6 cellular contexts compared by ENCODE assay signal in genomic region chr5:40788941-40789340, GRCh38. TPM values are rescaled to one million over a fixed set of nuclear protein-coding genes. Genes with fewer than 3 reads are reported as not detected.
DNase-seq lines count a peak whose midpoint lies in the region; ATAC-seq, FAIRE-seq and TF ChIP-seq lines count a peak whose summit lies in the region.
"Not testable (repeated sequence)": the region's sequence is repeated elsewhere in the genome, so short reads cannot be mapped to it uniquely, and the experiment has no call there.

No MANE protein-coding gene starts in this region.

- not testable (repeated sequence) for H3K9ac ChIP-seq in endodermal cell (ENCODE audit: extremely low read depth, low read length, poor library complexity, severe bottlenecking); HepG2 (ENCODE audit: insufficient read depth, low read depth, low read length)

- TF ChIP-seq POLR2A in HepG2 (IDR thresholded peaks at IDR 0.05; ENCODE audit: insufficient read depth in 1 of 2, low read depth in 2 of 2, low read length in 2 of 2), result not testable (repeated sequence)

- FAIRE-seq in HepG2 (lab: Jason Lieb, UNC), result not testable (repeated sequence)

- not testable (repeated sequence) for H3K9me3 Mint-ChIP-seq in chondrocyte (ENCODE audit: low read depth)
- H3K9me3 Mint-ChIP-seq in endodermal cell, result peaks cover 11% of the 10 kb centered on the region
- peaks cover 10% of the 10 kb centered on the region for H3K9me3 Mint-ChIP-seq in progenitor cell of endocrine pancreas (ENCODE audit: low read depth)

- DNase-seq in chondrocyte (ENCODE audit: low spot score); endodermal cell; HepG2 (ENCODE audit: low spot score); progenitor cell of endocrine pancreas (ENCODE audit: low spot score, unreplicated experiment): not testable (repeated sequence)

- not testable (repeated sequence) for H2AFZ ChIP-seq in HepG2 (ENCODE audit: low read length)

- 94 to 100% methylated on average over 3 to 5 of the region's 5 CpGs for WGBS in endodermal cell (ENCODE audit: insufficient coverage in 1 of 2, insufficient read length in 1 of 2), 2 experiments
- whole genome bisulfite sequencing in HepG2 (ENCODE audit: low lambda C conversion rate), result 95% methylated on average over 5 of the region's 5 CpGs

- not testable (repeated sequence) for H3K27me3 ChIP-seq in endodermal cell (ENCODE audit: control insufficient read depth, insufficient read depth, low read length, poor library complexity, severe bottlenecking); HepG2 (ENCODE audit: control insufficient read depth in 1 of 2, insufficient read depth in 2 of 2, low read length in 2 of 2); neutrophil

- intact Hi-C loops in HepG2 (cut with micrococcal nuclease; ENCODE audit: unreplicated experiment), result loop anchor here (10.0 kb wide), 1 partner anchor 1714 kb away; the partner anchor contains the start of gene RICTOR

- not testable (repeated sequence) for H4K20me1 ChIP-seq in HepG2 (ENCODE audit: insufficient read depth, low read length)

- not testable (repeated sequence) for H3K4me3 Mint-ChIP-seq in chondrocyte (ENCODE audit: unreplicated experiment); endodermal cell; progenitor cell of endocrine pancreas (ENCODE audit: low read depth)

- H3K4me3 ChIP-seq in HEK293 (ENCODE audit: low read depth, low read length); endodermal cell (ENCODE audit: low read length); HepG2 (replicated peaks in 1 of 3; ENCODE audit: insufficient read depth in 1 of 3, low read depth in 2 of 3, low read length in 3 of 3); neutrophil (ENCODE audit: low read depth in 1 of 2, low read length in 1 of 2): not testable (repeated sequence)

- TF ChIP-seq RAD21 in HepG2 (CRISPR knock-in tag; IDR thresholded peaks at IDR 0.05), result not testable (repeated sequence)

- H3K36me3 ChIP-seq in HEK293 (ENCODE audit: control insufficient read depth in 2 of 2, insufficient read depth in 1 of 2, low read length in 2 of 2), result peaks cover 0 to 11% of the 10 kb centered on the region in 2 experiments; a peak in 1 of 3 replicates
- not testable (repeated sequence) for H3K36me3 ChIP-seq in endodermal cell (ENCODE audit: control insufficient read depth, insufficient read depth, low read length); HepG2 (replicated peaks in 1 of 2; ENCODE audit: control insufficient read depth in 1 of 2, insufficient read depth in 2 of 2, low read length in 2 of 2); neutrophil

- H3K36me3 Mint-ChIP-seq in chondrocyte (ENCODE audit: low read depth), result not testable (repeated sequence)
- H3K36me3 Mint-ChIP-seq in endodermal cell (ENCODE audit: low read depth), result peaks cover 29% of the 10 kb centered on the region
- peaks cover 23% of the 10 kb centered on the region for H3K36me3 Mint-ChIP-seq in progenitor cell of endocrine pancreas (ENCODE audit: insufficient read depth)

- not testable (repeated sequence) for ATAC-seq in HepG2

- BruUV-seq in HepG2 (replicated peaks; lab: Mats Ljungman, UMichigan), result not testable (repeated sequence)

- H3K27ac ChIP-seq in HEK293 (ENCODE audit: extremely low read depth, low read depth, low read length); endodermal cell (ENCODE audit: low read depth, low read length); HepG2 (ENCODE audit: extremely low read length, insufficient read depth, low read length): not testable (repeated sequence)
- H3K27ac ChIP-seq in neutrophil, result peak overlapping the region; percentile 68

- peaks cover 95% of the 10 kb centered on the region for H3K79me2 ChIP-seq in HepG2 (ENCODE audit: insufficient read depth, low read length)

- not testable (repeated sequence) for TF ChIP-seq EP300 in HepG2 (IDR thresholded peaks at IDR 0.05; ENCODE audit: low read depth in 2 of 2, low read length in 2 of 2); HepG2 (CRISPR knock-in tag; IDR thresholded peaks at IDR 0.05; ENCODE audit: borderline replicate concordance)

- POLR2A ChIA-PET in HEK293 (lab: Yijun Ruan, JAX); HepG2 (lab: Yijun Ruan, JAX): not testable (repeated sequence)

- not testable (repeated sequence) for H3K4me2 ChIP-seq in HepG2 (ENCODE audit: low read depth, low read length)

- peaks cover 34% of the 10 kb centered on the region for H3K4me1 Mint-ChIP-seq in chondrocyte (ENCODE audit: low read depth)
- H3K4me1 Mint-ChIP-seq in endodermal cell, result peaks cover 14% of the 10 kb centered on the region
- H3K4me1 Mint-ChIP-seq in progenitor cell of endocrine pancreas (ENCODE audit: low read depth), result peaks cover 29% of the 10 kb centered on the region

- not testable (repeated sequence) for TF ChIP-seq CTCF in HEK293 (tag by site-specific recombination; IDR thresholded peaks at IDR 0.05); chondrocyte (IDR thresholded peaks at IDR 0.05); endodermal cell (conservative IDR thresholded peaks at IDR 0.05); HepG2 (CRISPR knock-in tag; IDR thresholded peaks at IDR 0.05); neutrophil (IDR thresholded peaks at IDR 0.05); progenitor cell of endocrine pancreas (IDR thresholded peaks at IDR 0.05; ENCODE audit: unreplicated experiment)

- H3K27ac Mint-ChIP-seq in chondrocyte (ENCODE audit: unreplicated experiment) (peak overlapping the region; percentile 36), endodermal cell (peak overlapping the region; percentile 18), progenitor cell of endocrine pancreas (peak overlapping the region; percentile 52)

- in situ Hi-C loops in HepG2 (cut with HindIII; ENCODE audit: extremely low pct_ligation_motif_present, low pct_unique_long_range_greater_than_20kb), result not testable (repeated sequence)

- H3K4me1 ChIP-seq in HEK293 (ENCODE audit: control insufficient read depth, insufficient read depth, low read length) (peaks cover 11% of the 10 kb centered on the region), HepG2 (ENCODE audit: insufficient read depth, low read length) (peaks cover 94% of the 10 kb centered on the region), neutrophil (ENCODE audit: control insufficient read depth in 1 of 2, insufficient read depth in 1 of 2, low read depth in 1 of 2, low read length in 1 of 2) (peaks cover 49 to 66% of the 10 kb centered on the region in 2 experiments)
- not testable (repeated sequence) for H3K4me1 ChIP-seq in endodermal cell (ENCODE audit: control insufficient read depth, insufficient read depth, low read length)

- CTCF ChIA-PET in HEK293 (lab: Yijun Ruan, JAX); HepG2 (lab: Yijun Ruan, JAX; ENCODE audit: low intra/inter-chr PET ratio, low total read pairs): not testable (repeated sequence)

- H3K9me3 ChIP-seq in HEK293 (ENCODE audit: control insufficient read depth, insufficient read depth, low read depth, low read length); HepG2 (ENCODE audit: low read length); neutrophil: not testable (repeated sequence)
- H3K9me3 ChIP-seq in endodermal cell (ENCODE audit: control insufficient read depth, low read length), result peaks cover 15% of the 10 kb centered on the region

- not testable (repeated sequence) for H3K27me3 Mint-ChIP-seq in chondrocyte (ENCODE audit: low read depth); endodermal cell (ENCODE audit: insufficient read depth); progenitor cell of endocrine pancreas

RNA-seq across cellular contexts. Expression of gene PRKAA1, which starts 9.2 kb away (rescaled TPM):
- total RNA-seq in chondrocyte (67.8 to 71.3 TPM (median 70.8 TPM) in 3 replicates), endodermal cell (10 to 100 TPM; 47.7 to 50.4 TPM), HepG2 (2016; rRNA removed; fragmentation: Illumina TruSeq; extraction: Trizol) (58.0 and 78.7 TPM in 2 replicates), progenitor cell of endocrine pancreas (75.1 and 79.5 TPM in 2 replicates)
- polyA plus RNA-seq in endodermal cell (2013, experiment 1 of 2), result 28.2 TPM
- polyA plus RNA-seq in endodermal cell (2013, experiment 2 of 2), result 28.5 TPM
- total RNA-seq in HepG2 (2016; cell fraction: cytosol; rRNA removed; fragmentation: Illumina TruSeq; extraction: Trizol; ENCODE audit: low read depth), result 31.0 and 34.0 TPM in 2 replicates
- 56.3 and 76.7 TPM in 2 replicates for total RNA-seq in HepG2 (2016; cell fraction: insoluble cytoplasmic fraction; rRNA removed; fragmentation: Illumina TruSeq; extraction: Trizol)
- total RNA-seq in HepG2 (2016; cell fraction: membrane; rRNA removed; fragmentation: Illumina TruSeq; extraction: Trizol), result 28.2 and 36.2 TPM in 2 replicates
- total RNA-seq in HepG2 (2016; cell fraction: nucleus; rRNA removed; fragmentation: Illumina TruSeq; extraction: Trizol), result 48.6 and 60.5 TPM in 2 replicates
- 29.0 and 36.6 TPM in 2 replicates for polyA plus RNA-seq in HepG2 (2011; rRNA removed)
- polyA plus RNA-seq in HepG2 (2011; cell fraction: cytosol; rRNA removed), result 10.5 and 18.5 TPM in 2 replicates
- 38.2 and 50.6 TPM in 2 replicates for polyA plus RNA-seq in HepG2 (2011; cell fraction: nucleus; rRNA removed)
- polyA plus RNA-seq in HepG2 (2012), result 39.5 and 51.9 TPM in 2 replicates
- 1.4 and 1.5 TPM in 2 replicates for polyA plus RNA-seq in HepG2 (2016; cell fraction: cytosol; fragmentation: Illumina TruSeq; extraction: Trizol; ENCODE audit: low read depth)
- polyA plus RNA-seq in HepG2 (2016; cell fraction: insoluble cytoplasmic fraction; fragmentation: Illumina TruSeq; extraction: Trizol; ENCODE audit: low read depth), result 32.4 and 34.1 TPM in 2 replicates
- 3.2 and 4.1 TPM in 2 replicates for polyA plus RNA-seq in HepG2 (2016; cell fraction: membrane; fragmentation: Illumina TruSeq; extraction: Trizol; ENCODE audit: low read depth)
- 61.0 and 74.0 TPM in 2 replicates for polyA plus RNA-seq in HepG2 (2016; cell fraction: nucleus; fragmentation: Illumina TruSeq; extraction: Trizol; ENCODE audit: insufficient read depth, low read depth)
- polyA minus RNA-seq in HepG2 (2011; rRNA and poly(A)+ RNA removed; ENCODE audit: low replicate concordance), result 12.8 and 19.6 TPM in 2 replicates
- polyA minus RNA-seq in HepG2 (2011; cell fraction: cytosol; rRNA and poly(A)+ RNA removed), result 42.8 and 49.6 TPM in 2 replicates
- 88.8 and 97.3 TPM in 2 replicates for polyA minus RNA-seq in HepG2 (2011; cell fraction: nucleus; rRNA and poly(A)+ RNA removed)

RNA-seq across cellular contexts. Expression of gene TTC33, which starts 33.2 kb away (rescaled TPM):
- 14.3 to 17.3 TPM (median 15.0 TPM) in 3 replicates for total RNA-seq in chondrocyte
- total RNA-seq in endodermal cell, result 10 to 100 TPM; 13.5 to 19.3 TPM
- polyA plus RNA-seq in endodermal cell (2013, experiment 1 of 2), result 18.9 TPM
- polyA plus RNA-seq in endodermal cell (2013, experiment 2 of 2), result 17.8 TPM
- 20.0 and 37.9 TPM in 2 replicates for total RNA-seq in HepG2 (2016; rRNA removed; fragmentation: Illumina TruSeq; extraction: Trizol)
- total RNA-seq in HepG2 (2016; cell fraction: cytosol; rRNA removed; fragmentation: Illumina TruSeq; extraction: Trizol; ENCODE audit: low read depth), result 1.3 and 1.7 TPM in 2 replicates
- 18.6 and 39.1 TPM in 2 replicates for total RNA-seq in HepG2 (2016; cell fraction: insoluble cytoplasmic fraction; rRNA removed; fragmentation: Illumina TruSeq; extraction: Trizol)
- total RNA-seq in HepG2 (2016; cell fraction: membrane; rRNA removed; fragmentation: Illumina TruSeq; extraction: Trizol), result 4.6 and 4.8 TPM in 2 replicates
- total RNA-seq in HepG2 (2016; cell fraction: nucleus; rRNA removed; fragmentation: Illumina TruSeq; extraction: Trizol), result 9.9 and 10.9 TPM in 2 replicates
- 3.8 and 4.5 TPM in 2 replicates for polyA plus RNA-seq in HepG2 (2011; rRNA removed)
- polyA plus RNA-seq in HepG2 (2011; cell fraction: cytosol; rRNA removed), result 1.4 and 2.4 TPM in 2 replicates
- polyA plus RNA-seq in HepG2 (2011; cell fraction: nucleus; rRNA removed), result 1.2 and 2.1 TPM in 2 replicates
- 9.7 and 10.0 TPM in 2 replicates for polyA plus RNA-seq in HepG2 (2012)
- polyA plus RNA-seq in HepG2 (2016; cell fraction: cytosol; fragmentation: Illumina TruSeq; extraction: Trizol; ENCODE audit: low read depth), result 0.32 and 0.58 TPM in 2 replicates
- polyA plus RNA-seq in HepG2 (2016; cell fraction: insoluble cytoplasmic fraction; fragmentation: Illumina TruSeq; extraction: Trizol; ENCODE audit: low read depth), result 21.9 and 22.3 TPM in 2 replicates
- 1.8 and 2.1 TPM in 2 replicates for polyA plus RNA-seq in HepG2 (2016; cell fraction: membrane; fragmentation: Illumina TruSeq; extraction: Trizol; ENCODE audit: low read depth)
- polyA plus RNA-seq in HepG2 (2016; cell fraction: nucleus; fragmentation: Illumina TruSeq; extraction: Trizol; ENCODE audit: insufficient read depth, low read depth), result 8.5 and 9.4 TPM in 2 replicates
- 1.7 and 4.1 TPM in 2 replicates for polyA minus RNA-seq in HepG2 (2011; rRNA and poly(A)+ RNA removed; ENCODE audit: low replicate concordance)
- polyA minus RNA-seq in HepG2 (2011; cell fraction: cytosol; rRNA and poly(A)+ RNA removed), result 7.9 and 11.0 TPM in 2 replicates
- 12.5 and 17.9 TPM in 2 replicates for polyA minus RNA-seq in HepG2 (2011; cell fraction: nucleus; rRNA and poly(A)+ RNA removed)
- 21.5 and 25.4 TPM in 2 replicates for total RNA-seq in progenitor cell of endocrine pancreas

RNA-seq across cellular contexts. Expression of gene RPL37, which starts 46.1 kb away (rescaled TPM):
- 714 to 807 TPM (median 721 TPM) in 3 replicates for total RNA-seq in chondrocyte
- 1,000 to 10,000 TPM; 1,411 to 1,439 TPM for total RNA-seq in endodermal cell
- polyA plus RNA-seq in endodermal cell (2013, experiment 1 of 2), result 2,660 TPM
- 2,413 TPM for polyA plus RNA-seq in endodermal cell (2013, experiment 2 of 2)
- total RNA-seq in HepG2 (2016; rRNA removed; fragmentation: Illumina TruSeq; extraction: Trizol), result 1,981 and 2,192 TPM in 2 replicates
- total RNA-seq in HepG2 (2016; cell fraction: cytosol; rRNA removed; fragmentation: Illumina TruSeq; extraction: Trizol; ENCODE audit: low read depth), result 3,324 and 3,542 TPM in 2 replicates
- 1,946 and 2,347 TPM in 2 replicates for total RNA-seq in HepG2 (2016; cell fraction: insoluble cytoplasmic fraction; rRNA removed; fragmentation: Illumina TruSeq; extraction: Trizol)
- total RNA-seq in HepG2 (2016; cell fraction: membrane; rRNA removed; fragmentation: Illumina TruSeq; extraction: Trizol), result 4,900 and 5,247 TPM in 2 replicates
- 696 and 786 TPM in 2 replicates for total RNA-seq in HepG2 (2016; cell fraction: nucleus; rRNA removed; fragmentation: Illumina TruSeq; extraction: Trizol)
- polyA plus RNA-seq in HepG2 (2011; rRNA removed), result 3,367 and 3,734 TPM in 2 replicates
- polyA plus RNA-seq in HepG2 (2011; cell fraction: cytosol; rRNA removed), result 216 and 299 TPM in 2 replicates
- polyA plus RNA-seq in HepG2 (2011; cell fraction: nucleus; rRNA removed), result 168 and 341 TPM in 2 replicates
- polyA plus RNA-seq in HepG2 (2012), result 2,075 and 2,920 TPM in 2 replicates
- 4,668 and 5,281 TPM in 2 replicates for polyA plus RNA-seq in HepG2 (2016; cell fraction: cytosol; fragmentation: Illumina TruSeq; extraction: Trizol; ENCODE audit: low read depth)
- polyA plus RNA-seq in HepG2 (2016; cell fraction: insoluble cytoplasmic fraction; fragmentation: Illumina TruSeq; extraction: Trizol; ENCODE audit: low read depth), result 2,672 and 2,701 TPM in 2 replicates
- polyA plus RNA-seq in HepG2 (2016; cell fraction: membrane; fragmentation: Illumina TruSeq; extraction: Trizol; ENCODE audit: low read depth), result 6,074 and 6,302 TPM in 2 replicates
- polyA plus RNA-seq in HepG2 (2016; cell fraction: nucleus; fragmentation: Illumina TruSeq; extraction: Trizol; ENCODE audit: insufficient read depth, low read depth), result 1,552 and 1,570 TPM in 2 replicates
- polyA minus RNA-seq in HepG2 (2011; rRNA and poly(A)+ RNA removed; ENCODE audit: low replicate concordance), result 352 and 1,422 TPM in 2 replicates
- 513 and 618 TPM in 2 replicates for polyA minus RNA-seq in HepG2 (2011; cell fraction: cytosol; rRNA and poly(A)+ RNA removed)
- polyA minus RNA-seq in HepG2 (2011; cell fraction: nucleus; rRNA and poly(A)+ RNA removed), result 284 and 353 TPM in 2 replicates
- 1,476 and 1,494 TPM in 2 replicates for total RNA-seq in progenitor cell of endocrine pancreas

RNA-seq across cellular contexts. Expression of gene CARD6, which starts 52.2 kb away (rescaled TPM):
- total RNA-seq in chondrocyte, result 0.36 to 0.72 TPM (median 0.53 TPM) in 3 replicates
- total RNA-seq in endodermal cell, result under 1 TPM; 0.13 TPM
- polyA plus RNA-seq in endodermal cell (2013, experiment 1 of 2), result 0.21 TPM
- not detected for polyA plus RNA-seq in endodermal cell (2013, experiment 2 of 2)
- total RNA-seq in HepG2 (2016; rRNA removed; fragmentation: Illumina TruSeq; extraction: Trizol), result 1.4 TPM in 2 replicates
- total RNA-seq in HepG2 (2016; cell fraction: cytosol; rRNA removed; fragmentation: Illumina TruSeq; extraction: Trizol; ENCODE audit: low read depth), result 0.71 and 1.1 TPM in 2 replicates
- 1.2 and 1.6 TPM in 2 replicates for total RNA-seq in HepG2 (2016; cell fraction: insoluble cytoplasmic fraction; rRNA removed; fragmentation: Illumina TruSeq; extraction: Trizol)
- total RNA-seq in HepG2 (2016; cell fraction: membrane; rRNA removed; fragmentation: Illumina TruSeq; extraction: Trizol), result 1.1 and 1.6 TPM in 2 replicates
- total RNA-seq in HepG2 (2016; cell fraction: nucleus; rRNA removed; fragmentation: Illumina TruSeq; extraction: Trizol), result 0.56 and 1.2 TPM in 2 replicates
- polyA plus RNA-seq in HepG2 (2011; rRNA removed), result 0.33 and 0.39 TPM in 2 replicates
- 0.16 and 0.31 TPM in 2 replicates for polyA plus RNA-seq in HepG2 (2011; cell fraction: cytosol; rRNA removed)
- 0.08 and 0.24 TPM in 2 replicates for polyA plus RNA-seq in HepG2 (2011; cell fraction: nucleus; rRNA removed)
- 0.43 and 0.58 TPM in 2 replicates for polyA plus RNA-seq in HepG2 (2012)
- polyA plus RNA-seq in HepG2 (2016; cell fraction: cytosol; fragmentation: Illumina TruSeq; extraction: Trizol; ENCODE audit: low read depth), result 0.05 TPM in 1 of 2 replicates, not detected in the other
- polyA plus RNA-seq in HepG2 (2016; cell fraction: insoluble cytoplasmic fraction; fragmentation: Illumina TruSeq; extraction: Trizol; ENCODE audit: low read depth), result 0.73 and 1.0 TPM in 2 replicates
- 0.08 and 0.15 TPM in 2 replicates for polyA plus RNA-seq in HepG2 (2016; cell fraction: membrane; fragmentation: Illumina TruSeq; extraction: Trizol; ENCODE audit: low read depth)
- 0.66 and 0.81 TPM in 2 replicates for polyA plus RNA-seq in HepG2 (2016; cell fraction: nucleus; fragmentation: Illumina TruSeq; extraction: Trizol; ENCODE audit: insufficient read depth, low read depth)
- polyA minus RNA-seq in HepG2 (2011; rRNA and poly(A)+ RNA removed; ENCODE audit: low replicate concordance), result 0.26 and 9.3 TPM in 2 replicates
- polyA minus RNA-seq in HepG2 (2011; cell fraction: cytosol; rRNA and poly(A)+ RNA removed), result 0.20 TPM in 1 of 2 replicates, not detected in the other
- 0.26 and 0.62 TPM in 2 replicates for polyA minus RNA-seq in HepG2 (2011; cell fraction: nucleus; rRNA and poly(A)+ RNA removed)
- total RNA-seq in progenitor cell of endocrine pancreas, result 0.74 and 1.1 TPM in 2 replicates
